8 cellular contexts compared by ENCODE assay signal in genomic region chr3:154252759-154253638, GRCh38.
A peak's percentile ranks its signal among the peaks of the same experiment; 100 is the strongest.
DNase-seq lines count a peak whose midpoint lies in the region; ATAC-seq and TF ChIP-seq lines count a peak whose summit lies in the region.

No MANE protein-coding gene starts in this region.

- ATAC-seq in GM18502 (IDR thresholded peaks at IDR 0.05; ENCODE audit: poor library complexity, unreplicated experiment) (peak; percentile 99), HG02870 (IDR thresholded peaks at IDR 0.05; ENCODE audit: unreplicated experiment) (peak; percentile 96), T-cell (replicated peaks in 1 of 4) (peak; percentile 38 to 63 (median 52)), left ventricle myocardium superior (peak; percentile 96)
- no peak for ATAC-seq in stimulated activated memory B cell treated with anti-CD40 and anti-IgM and Interleukin-4, amounts not matched to agents 10 μg/mL and 1 μg/mL and 100 μg/mL, for 72 hours

- H3K27ac Mint-ChIP-seq in T-cell, result peak overlapping the region in 1 of 2 donors; percentile 44
- no peak overlapping the region for H3K27ac Mint-ChIP-seq in stimulated activated memory B cell treated with anti-CD40 and anti-IgM and Interleukin-4, amounts not matched to agents 10 μg/mL and 1 μg/mL and 100 μg/mL, for 72 hours

- CTCF ChIA-PET in T-cell (lab: Charles Lee), result interaction anchor here (0.5 to 2.0 kb wide), 13 partner anchors 8 to 1229 kb away, joined by 3 to 6 read pairs (median 3); no protein-coding TSS in a partner anchor

- H3K27me3 Mint-ChIP-seq in T-cell, result no peaks in the 10 kb centered on the region
- no peaks in the 10 kb centered on the region for H3K27me3 Mint-ChIP-seq in stimulated activated memory B cell treated with anti-CD40 and anti-IgM and Interleukin-4, amounts not matched to agents 10 μg/mL and 1 μg/mL and 100 μg/mL, for 72 hours

- POLR2A ChIA-PET in T-cell (lab: Charles Lee), result no interaction called here

- H3K36me3 Mint-ChIP-seq in T-cell, result peaks cover 51% of the 10 kb centered on the region
- peaks cover 45% of the 10 kb centered on the region for H3K36me3 Mint-ChIP-seq in stimulated activated memory B cell treated with anti-CD40 and anti-IgM and Interleukin-4, amounts not matched to agents 10 μg/mL and 1 μg/mL and 100 μg/mL, for 72 hours

- intact Hi-C loops in left ventricle myocardium superior (cut with micrococcal nuclease), result loop anchor here (2.0 to 10.0 kb wide), 3 partner anchors 128 to 1228 kb away; partner anchors contain the start of gene ARHGEF26

- no peak overlapping the region for H3K4me3 Mint-ChIP-seq in T-cell
- no peak overlapping the region for H3K4me3 Mint-ChIP-seq in stimulated activated memory B cell treated with anti-CD40 and anti-IgM and Interleukin-4, amounts not matched to agents 10 μg/mL and 1 μg/mL and 100 μg/mL, for 72 hours

- H3K4me1 Mint-ChIP-seq in T-cell, result peaks cover 0 to 11% (median 7%) of the 10 kb centered on the region in 3 donors
- peaks cover 5% of the 10 kb centered on the region for H3K4me1 Mint-ChIP-seq in stimulated activated memory B cell treated with anti-CD40 and anti-IgM and Interleukin-4, amounts not matched to agents 10 μg/mL and 1 μg/mL and 100 μg/mL, for 72 hours

- TF ChIP-seq CTCF in retinal pigment epithelial cell (conservative IDR thresholded peaks at IDR 0.05; ENCODE audit: low read depth, low read length), result peak; percentile 90

- DNase-seq in NCI-H1436 treated with DMSO at 0.1 percent for 48 hours (lab: John Stamatoyannopoulos, UW), result peak; percentile 7
- peak; percentile 11 to 68 (median 52) for DNase-seq in T-cell
- DNase-seq in amniotic stem cell (lab: John Stamatoyannopoulos, UW), result peak; percentile 65
- DNase-seq in left ventricle myocardium superior, result peak; percentile 94
- peak; percentile 54 for DNase-seq in retinal pigment epithelial cell (ENCODE audit: low read depth)

- H3K4me3 ChIP-seq in retinal pigment epithelial cell (ENCODE audit: low read length), result peak overlapping the region; percentile 10

- H3K9me3 Mint-ChIP-seq in T-cell, result no peaks in the 10 kb centered on the region
- H3K9me3 Mint-ChIP-seq in stimulated activated memory B cell treated with anti-CD40 and anti-IgM and Interleukin-4, amounts not matched to agents 10 μg/mL and 1 μg/mL and 100 μg/mL, for 72 hours, result no peaks in the 10 kb centered on the region

Comparison
In these comparisons a context has a peak if more than half of its experiments do, and no peak if none do; other contexts are left out.
1. DNase-seq: peak in every context shown above with its lines; median percentile 94 in left ventricle myocardium superior; 65 in amniotic stem cell; 54 in retinal pigment epithelial cell; 52 in T-cell; 7 in NCI-H1436 treated with DMSO at 0.1 percent for 48 hours.